ENCODE assay signal across 26 cellular contexts in genomic region chr16:83923581-83924365, GRCh38. TPM values are rescaled to one million over a fixed set of nuclear protein-coding genes. Genes with fewer than 3 reads are reported as not detected.
A peak's percentile ranks its signal among the peaks of the same experiment; 100 is the strongest.
DNase-seq lines count a peak whose midpoint lies in the region; ATAC-seq and TF ChIP-seq lines count a peak whose summit lies in the region.
"Had no signal": no experiment of that assay in that cellular context is flagged by ENCODE, and none has a peak within 500 bp of the region (broad histone marks: within the 10 kb centered on the region; RNA-seq: fewer than 3 reads in every experiment).

No MANE protein-coding gene starts in this region.

- no peak for ATAC-seq in left cardiac atrium
- ATAC-seq: HCT116, PC-3 had no signal

- CTCF ChIA-PET in RWPE1 (lab: Yijun Ruan, JAX) = no interaction called here

- H3K4me3 ChIP-seq in left ventricle myocardium inferior = no peak overlapping the region

- H3K4me3 Mint-ChIP-seq in progenitor cell of endocrine pancreas (ENCODE audit: low read depth) = no peak overlapping the region
- H3K4me3 Mint-ChIP-seq: CD14-positive monocyte had no signal

- H3K9me3 ChIP-seq in left ventricle myocardium inferior (replicated peaks) = no peaks in the 10 kb centered on the region
- H3K9me3 ChIP-seq: BE2C had no signal

- peak overlapping the region; percentile 67 for H3K27ac Mint-ChIP-seq in progenitor cell of endocrine pancreas

- H3K27me3 ChIP-seq in left ventricle myocardium inferior (ENCODE audit: low read depth) = no peaks in the 10 kb centered on the region

- no peaks in the 10 kb centered on the region for H3K9me3 Mint-ChIP-seq in progenitor cell of endocrine pancreas (ENCODE audit: low read depth)

- peaks cover 5% of the 10 kb centered on the region for H3K4me1 Mint-ChIP-seq in progenitor cell of endocrine pancreas (ENCODE audit: low read depth)
- H3K4me1 Mint-ChIP-seq: CD14-positive monocyte had no signal

- H3K36me3 ChIP-seq in left ventricle myocardium inferior = peaks cover 28% of the 10 kb centered on the region
- H3K36me3 ChIP-seq: BE2C had no signal

- H3K36me3 Mint-ChIP-seq in progenitor cell of endocrine pancreas (ENCODE audit: insufficient read depth) = peaks cover 17% of the 10 kb centered on the region

- TF ChIP-seq CTCF in left ventricle myocardium inferior (IDR thresholded peaks at IDR 0.05; ENCODE audit: borderline replicate concordance) = no peak
- no peak for TF ChIP-seq CTCF in progenitor cell of endocrine pancreas (IDR thresholded peaks at IDR 0.05; ENCODE audit: unreplicated experiment)
- no peak for TF ChIP-seq CTCF in RWPE1 (conservative IDR thresholded peaks at IDR 0.05; ENCODE audit: low read depth)

- DNase-seq in NCI-H1092 treated with DMSO at 0.1 percent for 48 hours (lab: John Stamatoyannopoulos, UW) (peak; percentile 17), NCI-H1092 (lab: John Stamatoyannopoulos, UW) (no peak), left ventricle myocardium inferior (peak; percentile 10), left cardiac atrium (no peak), progenitor cell of endocrine pancreas (ENCODE audit: low spot score, unreplicated experiment) (no peak), RWPE1 (ENCODE audit: low spot score) (no peak), CD1c-positive myeloid dendritic cell (ENCODE audit: extremely low spot score) (no peak)
- DNase-seq: 8988T, ACHN, BE2C, Calu3, DMS153, IMR-90, MM.1S, NCI-H1048, NCI-H1436, NCI-H187, NCI-H2081 treated with DMSO at 0.1 percent for 48 hours, NCI-H446 treated with DMSO at 0.1 percent for 48 hours, PC-3, SHP77 had no signal

- intact Hi-C loops in left ventricle myocardium inferior (cut with micrococcal nuclease) (no loop called here), left cardiac atrium (cut with DNase I) (no loop called here)

- no peak overlapping the region for H3K27ac ChIP-seq in left ventricle myocardium inferior (replicated peaks)
- no peak overlapping the region for H3K27ac ChIP-seq in RWPE1
- H3K27ac ChIP-seq: KMS-11 had no signal

- POLR2A ChIA-PET in RWPE1 (lab: Yijun Ruan, JAX; ENCODE audit: low non-redundant PET) = no interaction called here

- H3K4me1 ChIP-seq in left ventricle myocardium inferior = peaks cover 12% of the 10 kb centered on the region
- H3K4me1 ChIP-seq: BE2C had no signal

- H3K27me3 Mint-ChIP-seq in progenitor cell of endocrine pancreas = no peaks in the 10 kb centered on the region

RNA-seq across cellular contexts. Expression of gene MLYCD, which starts 24.9 kb away (rescaled TPM):
- total RNA-seq in left ventricle myocardium inferior (50.4 TPM), left cardiac atrium (10 to 100 TPM; 27.0 to 36.3 TPM), progenitor cell of endocrine pancreas (9.4 and 9.6 TPM in 2 replicates)

RNA-seq across cellular contexts. Expression of gene OSGIN1, which starts 29.3 kb away (rescaled TPM):
- total RNA-seq in left ventricle myocardium inferior (12.5 TPM), left cardiac atrium (1 to 10 TPM; 7.0 to 8.3 TPM), progenitor cell of endocrine pancreas (2.3 and 2.7 TPM in 2 replicates)

RNA-seq across cellular contexts. Expression of gene NECAB2, which starts 44.3 kb away (rescaled TPM):
- total RNA-seq in left ventricle myocardium inferior (0.69 TPM), left cardiac atrium (under 1 TPM in 1 of 2 donors, not detected in 1; 0.91 TPM), progenitor cell of endocrine pancreas (4.4 and 4.6 TPM in 2 replicates)
- total RNA-seq: Daoy, IMR-90, SK-MEL-5 had no signal

Comparison
In these comparisons a context has a peak if more than half of its experiments do, and no peak if none do; other contexts are left out.
1. DNase-seq: peak in NCI-H1092 treated with DMSO at 0.1 percent for 48 hours (single experiment) and left ventricle myocardium inferior (single experiment); none in NCI-H1092 (single experiment), left cardiac atrium (single experiment), progenitor cell of endocrine pancreas (single experiment), RWPE1 (single experiment) and CD1c-positive myeloid dendritic cell (single experiment).